In genomic region chr15:75420698-75421097, GRCh38 we compare ENCODE assay signal across 20 cellular contexts. TPM values are rescaled to one million over a fixed set of nuclear protein-coding genes. Genes with fewer than 3 reads are reported as not detected.
DNase-seq lines count a peak whose midpoint lies in the region; ATAC-seq, FAIRE-seq and TF ChIP-seq lines count a peak whose summit lies in the region.
"Had no signal": no experiment of that assay in that cellular context is flagged by ENCODE, and none has a peak within 500 bp of the region (broad histone marks: within the 10 kb centered on the region; RNA-seq: fewer than 3 reads in every experiment).

No MANE protein-coding gene starts in this region.

- peaks cover 71% of the 10 kb centered on the region for H3K36me3 ChIP-seq in OCI-LY7 (ENCODE audit: insufficient read depth, low read length)
- peaks cover 6% of the 10 kb centered on the region in 2 experiments for H3K36me3 ChIP-seq in endothelial cell of umbilical vein (ENCODE audit: control insufficient read depth in 2 of 2, extremely low read depth in 1 of 2, insufficient read depth in 2 of 2, low read length in 2 of 2)

- H2AFZ ChIP-seq in OCI-LY7 (ENCODE audit: low read length) (no peak overlapping the region), endothelial cell of umbilical vein (ENCODE audit: low read depth, low read length) (no peak overlapping the region)

- BruUV-seq in OCI-LY7 (replicated peaks; lab: Mats Ljungman, UMichigan) (TSS peak; percentile 14), endothelial cell of umbilical vein (replicated peaks; lab: Mats Ljungman, UMichigan) (no TSS peak)

- H3K9ac ChIP-seq in endothelial cell of umbilical vein (replicated peaks; ENCODE audit: extremely low read depth, insufficient read depth, low read length), result no peak overlapping the region

- intact Hi-C loops in OCI-LY7 (cut with micrococcal nuclease; ENCODE audit: unreplicated experiment) (no loop called here), endothelial cell of umbilical vein (cut with micrococcal nuclease) (no loop called here)

- no peaks in the 10 kb centered on the region for H3K9me1 ChIP-seq in endothelial cell of umbilical vein (replicated peaks; ENCODE audit: control insufficient read depth, extremely low read depth, insufficient read depth, low read length)

- POLR2A ChIA-PET in OCI-LY7 (lab: Charles Lee) (no interaction called here), endothelial cell of umbilical vein (lab: Charles Lee) (no interaction called here)

- no peak for DNase-seq in OCI-LY7 (ENCODE audit: low spot score)
- DNase-seq in endothelial cell of umbilical vein (ENCODE audit: low read depth, low spot score), result peak; percentile 65
- peak; percentile 21 to 50 for DNase-seq in lung microvascular endothelial cell (ENCODE audit: low read depth in 2 of 2)
- no peak for DNase-seq in NCI-H1417 treated with DMSO at 0.1 percent for 48 hours (lab: John Stamatoyannopoulos, UW)
- DNase-seq in islet precursor cell, result no peak
- DNase-seq: activated CD4-positive, alpha-beta T cell treated with anti-CD3 and anti-CD28 coated beads, Interleukin-2, amount 50 U/mL, for 1 hour; activated CD8-positive, alpha-beta memory T cell treated with anti-CD3 and anti-CD28 coated beads, Interleukin-2, amount 50 U/mL, for 48 hours; activated naive CD4-positive, alpha-beta T cell; aorta; CD8-positive, alpha-beta memory T cell; DMS79 treated with DMSO at 0.1 percent for 48 hours; H9; NCI-H2081 treated with DMSO at 0.1 percent for 48 hours; NCI-H510A; SW 1271 had no signal

- H3K9me2 ChIP-seq in OCI-LY7 (ENCODE audit: insufficient read depth, low read length), result no peaks in the 10 kb centered on the region

- dilution Hi-C loops in endothelial cell of umbilical vein (cut with MboI; ENCODE audit: extremely low pct_ligation_motif_present, low sequenced_read_pairs), result no loop called here

- H3K9me3 ChIP-seq in OCI-LY7 (ENCODE audit: low read length) (no peaks in the 10 kb centered on the region), endothelial cell of umbilical vein (replicated peaks; ENCODE audit: control insufficient read depth, insufficient read depth, low read length) (no peaks in the 10 kb centered on the region)
- H3K9me3 ChIP-seq: prostate gland had no signal

- H3K27me3 ChIP-seq in endothelial cell of umbilical vein (ENCODE audit: control insufficient read depth in 2 of 2, insufficient read depth in 2 of 2, low read length in 2 of 2), result no peaks in the 10 kb centered on the region

- FAIRE-seq in endothelial cell of umbilical vein (lab: Jason Lieb, UNC), result no peak

- ATAC-seq in GM19452 (IDR thresholded peaks at IDR 0.05; ENCODE audit: unreplicated experiment), result no peak
- ATAC-seq in GM21786 (IDR thresholded peaks at IDR 0.05; ENCODE audit: unreplicated experiment), result no peak

- H3K4me3 ChIP-seq in OCI-LY7 (ENCODE audit: low read depth, low read length, poor library complexity, severe bottlenecking), result no peak overlapping the region
- H3K4me3 ChIP-seq in endothelial cell of umbilical vein (replicated peaks in 1 of 3; ENCODE audit: insufficient read depth in 1 of 3, low read depth in 1 of 3, low read length in 3 of 3), result no peak overlapping the region
- H3K4me3 ChIP-seq: prostate gland had no signal

- H3K27ac ChIP-seq in C4-2B, result peak overlapping the region; percentile 41
- H3K27ac ChIP-seq in OCI-LY7 (ENCODE audit: low read depth, low read length, poor library complexity, severe bottlenecking), result no peak overlapping the region
- H3K27ac ChIP-seq in endothelial cell of umbilical vein (ENCODE audit: insufficient read depth, low read depth, low read length), result no peak overlapping the region
- H3K27ac ChIP-seq: prostate gland, RWPE1 had no signal

- TF ChIP-seq CTCF in C4-2B (conservative IDR thresholded peaks at IDR 0.05) (no peak), OCI-LY7 (conservative IDR thresholded peaks at IDR 0.05; ENCODE audit: low read length) (no peak), endothelial cell of umbilical vein (IDR thresholded peaks at IDR 0.05; ENCODE audit: extremely low read depth in 1 of 2, insufficient read depth in 1 of 2, low read depth in 1 of 2, low read length in 2 of 2) (no peak)

- H4K20me1 ChIP-seq in OCI-LY7 (ENCODE audit: insufficient read depth, low read length), result no peaks in the 10 kb centered on the region
- H4K20me1 ChIP-seq in endothelial cell of umbilical vein (replicated peaks; ENCODE audit: control insufficient read depth, extremely low read depth, insufficient read depth, low read length), result no peaks in the 10 kb centered on the region

- H3K4me2 ChIP-seq in OCI-LY7 (ENCODE audit: low read length), result no peak overlapping the region
- no peak overlapping the region for H3K4me2 ChIP-seq in endothelial cell of umbilical vein (ENCODE audit: insufficient read depth, low read length)

- TF ChIP-seq POLR2A in endothelial cell of umbilical vein (IDR thresholded peaks at IDR 0.05; ENCODE audit: low read depth, low read length), result no peak

- CTCF ChIA-PET in OCI-LY7 (lab: Charles Lee; ENCODE audit: unreplicated experiment) (no interaction called here), endothelial cell of umbilical vein (lab: Charles Lee) (interaction anchor here (0.7 to 1.1 kb wide), 5 partner anchors 11 to 52 kb away, joined by 3 read pairs; partner anchors contain the start of gene MAN2C1)

- H3K4me1 ChIP-seq in OCI-LY7 (ENCODE audit: insufficient read depth, low read length, poor library complexity, severe bottlenecking), result no peaks in the 10 kb centered on the region
- H3K4me1 ChIP-seq in endothelial cell of umbilical vein (ENCODE audit: control insufficient read depth, extremely low read depth, insufficient read depth, low read length), result peaks cover 2% of the 10 kb centered on the region

- H3K79me2 ChIP-seq in OCI-LY7 (ENCODE audit: insufficient read depth, low read depth, low read length), result 0 out of 2 replicates have a peak, but pooled peaks cover 4% of the 10 kb centered on the region
- no peaks in the 10 kb centered on the region for H3K79me2 ChIP-seq in endothelial cell of umbilical vein (ENCODE audit: control insufficient read depth, insufficient read depth, low read length)

TF ChIP-seq in endothelial cell of umbilical vein, 7 proteins besides CTCF, POLR2A, EP300 and RAD21:
- TF ChIP-seq FOS (IDR thresholded peaks at IDR 0.05; ENCODE audit: borderline replicate concordance, insufficient read depth, low read length) (peak; percentile 46), JUN (IDR thresholded peaks at IDR 0.05; ENCODE audit: borderline replicate concordance, insufficient read depth, insufficient read length, low read depth) (no peak)

RNA-seq across cellular contexts. Expression of gene SIN3A, which starts 30.8 kb away (rescaled TPM):
- 38.4 and 44.2 TPM in 2 replicates for total RNA-seq in OCI-LY7 (2014; rRNA removed; shearing (Covaris generic))
- total RNA-seq in OCI-LY7 (2022) (103 and 112 TPM in 2 replicates), endothelial cell of umbilical vein (44.5 and 50.5 TPM in 2 replicates), lung microvascular endothelial cell (18.3 and 22.0 TPM in 2 replicates)
- 30.6 and 33.7 TPM in 2 replicates for polyA plus RNA-seq in endothelial cell of umbilical vein
- 20.1 and 23.1 TPM in 2 replicates for polyA plus RNA-seq in endothelial cell of umbilical vein (2011; cell fraction: cytosol; rRNA removed)
- 32.9 and 34.7 TPM in 2 replicates for polyA plus RNA-seq in endothelial cell of umbilical vein (2011; cell fraction: nucleus; rRNA removed)
- polyA plus RNA-seq in endothelial cell of umbilical vein (2012), result 19.2 and 20.3 TPM in 2 replicates
- 59.3 and 62.0 TPM in 2 replicates for polyA minus RNA-seq in endothelial cell of umbilical vein
- polyA minus RNA-seq in endothelial cell of umbilical vein (2011; cell fraction: cytosol; rRNA and poly(A)+ RNA removed), result 32.8 TPM
- 38.5 and 48.7 TPM in 2 replicates for polyA minus RNA-seq in endothelial cell of umbilical vein (2011; cell fraction: nucleus; rRNA and poly(A)+ RNA removed)

RNA-seq across cellular contexts. Expression of gene MAN2C1, which starts 52.3 kb away (rescaled TPM):
- total RNA-seq in OCI-LY7 (2014; rRNA removed; shearing (Covaris generic)), result 98.8 and 113 TPM in 2 replicates
- total RNA-seq in OCI-LY7 (2022), result 141 and 155 TPM in 2 replicates
- total RNA-seq in endothelial cell of umbilical vein, result 248 TPM in 2 replicates
- 198 and 220 TPM in 2 replicates for polyA plus RNA-seq in endothelial cell of umbilical vein
- 36.8 and 59.2 TPM in 2 replicates for polyA plus RNA-seq in endothelial cell of umbilical vein (2011; cell fraction: cytosol; rRNA removed)
- 1,499 and 1,889 TPM in 2 replicates for polyA plus RNA-seq in endothelial cell of umbilical vein (2011; cell fraction: nucleus; rRNA removed)
- polyA plus RNA-seq in endothelial cell of umbilical vein (2012), result 119 and 124 TPM in 2 replicates
- polyA minus RNA-seq in endothelial cell of umbilical vein, result 143 and 184 TPM in 2 replicates
- polyA minus RNA-seq in endothelial cell of umbilical vein (2011; cell fraction: cytosol; rRNA and poly(A)+ RNA removed), result 50.2 TPM
- polyA minus RNA-seq in endothelial cell of umbilical vein (2011; cell fraction: nucleus; rRNA and poly(A)+ RNA removed), result 260 and 342 TPM in 2 replicates
- 74.8 and 140 TPM in 2 replicates for total RNA-seq in lung microvascular endothelial cell

Comparison
In these comparisons a context has a peak if more than half of its experiments do, and no peak if none do; other contexts are left out.
1. DNase-seq: peak in endothelial cell of umbilical vein (single experiment) and lung microvascular endothelial cell (2 of 2); none in OCI-LY7 (single experiment), NCI-H1417 treated with DMSO at 0.1 percent for 48 hours (single experiment) and islet precursor cell (single experiment).